Comparison of ENCODE assay signal across 6 cellular contexts in genomic region chr1:156194300-156194652, GRCh38. TPM values are rescaled to one million over a fixed set of nuclear protein-coding genes. Genes with fewer than 3 reads are reported as not detected.
DNase-seq lines count a peak whose midpoint lies in the region; TF ChIP-seq lines count a peak whose summit lies in the region.

No MANE protein-coding gene starts in this region.

- H3K9me2 ChIP-seq in hepatocyte (replicated peaks; ENCODE audit: insufficient read depth) = no peaks in the 10 kb centered on the region

- no peak for TF ChIP-seq CTCF in GM12864 (IDR thresholded peaks at IDR 0.05; ENCODE audit: low read depth, low read length, missing control alignments)
- no peak for TF ChIP-seq CTCF in Peyer's patch (IDR thresholded peaks at IDR 0.05)
- no peak for TF ChIP-seq CTCF in hepatocyte (IDR thresholded peaks at IDR 0.05; ENCODE audit: poor library complexity)

- WGBS in hepatocyte (ENCODE audit: low lambda C conversion rate, missing lambda C conversion rate) = 25% methylated on average over 9 of the region's 14 CpGs
- WGBS in urinary bladder = 11% methylated on average over 14 of the region's 14 CpGs

- H3K27me3 ChIP-seq in Peyer's patch (no peaks in the 10 kb centered on the region), hepatocyte (no peaks in the 10 kb centered on the region)

- DNase-seq in GM12864 (ENCODE audit: low read depth) (no peak), Peyer's patch (no peak), hepatocyte (ENCODE audit: low spot score) (peak; percentile 30), ecto neural progenitor cell (ENCODE audit: low spot score) (no peak), Ammon's horn (ENCODE audit: low spot score) (no peak)

- no peaks in the 10 kb centered on the region for H4K20me1 ChIP-seq in hepatocyte (ENCODE audit: insufficient read depth, poor library complexity, severe bottlenecking)

- H3K27ac ChIP-seq in Peyer's patch = peak overlapping the region; percentile 63 to 83 (median 70)
- H3K27ac ChIP-seq in hepatocyte = peak overlapping the region; percentile 44
- no peak overlapping the region for H3K27ac ChIP-seq in urinary bladder (ENCODE audit: low read depth)

- H3K79me2 ChIP-seq in hepatocyte = peaks cover 48% of the 10 kb centered on the region

- TF ChIP-seq POLR2A in Peyer's patch (IDR thresholded peaks at IDR 0.05) = no peak

- peaks cover 0 to 42% (median 6%) of the 10 kb centered on the region in 4 donors for H3K4me1 ChIP-seq in Peyer's patch
- peaks cover 10% of the 10 kb centered on the region for H3K4me1 ChIP-seq in hepatocyte (ENCODE audit: insufficient read depth)
- no peaks in the 10 kb centered on the region for H3K4me1 ChIP-seq in urinary bladder (ENCODE audit: insufficient read depth)

- H3K4me3 ChIP-seq in GM12864 (ENCODE audit: low read depth, low read length) (peak overlapping the region; percentile 74), Peyer's patch (peak overlapping the region; percentile 74 to 98 (median 76)), hepatocyte (peak overlapping the region; percentile 50), urinary bladder (ENCODE audit: low read depth, low read length) (peak overlapping the region; percentile 64)

- H2AFZ ChIP-seq in hepatocyte = peak overlapping the region; percentile 17

- no peaks in the 10 kb centered on the region for H3K9me3 ChIP-seq in Peyer's patch
- H3K9me3 ChIP-seq in hepatocyte (ENCODE audit: low read depth) = no peaks in the 10 kb centered on the region

- no peaks in the 10 kb centered on the region for H3K36me3 ChIP-seq in Peyer's patch
- no peaks in the 10 kb centered on the region for H3K36me3 ChIP-seq in hepatocyte (replicated peaks; ENCODE audit: insufficient read depth, low read depth)
- peaks cover 1% of the 10 kb centered on the region for H3K36me3 ChIP-seq in urinary bladder (ENCODE audit: insufficient read depth)

- H3K4me2 ChIP-seq in hepatocyte = peak overlapping the region; percentile 77

RNA-seq across cellular contexts. Expression of gene SLC25A44, which starts 0.4 kb away (rescaled TPM):
- total RNA-seq in Peyer's patch = 10 to 100 TPM; 15.7 to 40.6 (median 33.7) TPM
- 16.9 TPM in 2 replicates for total RNA-seq in hepatocyte
- 18.1 and 19.3 TPM in 2 replicates for polyA plus RNA-seq in hepatocyte
- total RNA-seq in urinary bladder = 5.7 TPM
- 13.9 TPM for polyA plus RNA-seq in urinary bladder

RNA-seq across cellular contexts. Expression of gene PMF1, which starts 18.5 kb away (rescaled TPM):
- total RNA-seq in Peyer's patch (10 to 100 TPM; 39.9 to 52.8 (median 43.6) TPM), hepatocyte (60.7 and 81.4 TPM in 2 replicates), urinary bladder (36.9 TPM)
- polyA plus RNA-seq in hepatocyte (77.1 and 96.9 TPM in 2 replicates), urinary bladder (65.6 TPM)

RNA-seq across cellular contexts. Expression of gene SEMA4A, which starts 40.9 kb away (rescaled TPM):
- 10 to 100 TPM in 1 of 4 donors, 1 to 10 TPM in 3; 1.5 to 19.0 (median 3.2) TPM for total RNA-seq in Peyer's patch
- 1.4 and 2.1 TPM in 2 replicates for total RNA-seq in hepatocyte
- polyA plus RNA-seq in hepatocyte = 1.3 and 2.6 TPM in 2 replicates
- 7.3 TPM for total RNA-seq in urinary bladder
- 7.0 TPM for polyA plus RNA-seq in urinary bladder

RNA-seq across cellular contexts. Expression of gene BGLAP, which starts 47.7 kb away (rescaled TPM):
- total RNA-seq in Peyer's patch (1 to 10 TPM in 2 of 4 donors, not detected in 2; 1.1 to 2.1 TPM), hepatocyte (0.17 and 0.60 TPM in 2 replicates), urinary bladder (0.42 TPM)
- polyA plus RNA-seq in hepatocyte (0.64 and 3.3 TPM in 2 replicates), urinary bladder (0.68 TPM)

RNA-seq across cellular contexts. Expression of gene PAQR6, which starts 53.6 kb away (rescaled TPM):
- total RNA-seq in Peyer's patch = 1 to 10 TPM in 3 of 4 donors, under 1 TPM in 1; 0.70 to 7.4 (median 4.1) TPM
- 3.3 and 4.5 TPM in 2 replicates for total RNA-seq in hepatocyte
- 12.0 and 14.8 TPM in 2 replicates for polyA plus RNA-seq in hepatocyte
- total RNA-seq in urinary bladder = 0.79 TPM
- 1.5 TPM for polyA plus RNA-seq in urinary bladder
